10 cellular contexts compared by ENCODE assay signal in genomic region chr5:56126487-56127179, GRCh38.
A peak's percentile ranks its signal among the peaks of the same experiment; 100 is the strongest.
DNase-seq lines count a peak whose midpoint lies in the region; ATAC-seq and TF ChIP-seq lines count a peak whose summit lies in the region.
"Had no signal": no experiment of that assay in that cellular context is flagged by ENCODE, and none has a peak within 500 bp of the region (broad histone marks: within the 10 kb centered on the region; RNA-seq: fewer than 3 reads in every experiment).

No MANE protein-coding gene starts in this region.

- peaks cover 53% of the 10 kb centered on the region for H3K36me3 Mint-ChIP-seq in CD4-positive, alpha-beta T cell (ENCODE audit: low read depth)
- H3K36me3 Mint-ChIP-seq: activated CD8-positive, alpha-beta memory T cell treated with anti-CD3 and anti-CD28 coated beads, Interleukin-2, amount 10 ng/mL, durations not matched to agents 7 days and 5 days had no signal

- H3K27ac ChIP-seq in CD4-positive, alpha-beta T cell (ENCODE audit: low read depth, low read length) = peak overlapping the region; percentile 64
- H3K27ac ChIP-seq: breast epithelium had no signal

- H3K27ac Mint-ChIP-seq in CD4-positive, alpha-beta T cell = peak overlapping the region; percentile 91
- H3K27ac Mint-ChIP-seq: activated CD8-positive, alpha-beta memory T cell treated with anti-CD3 and anti-CD28 coated beads, Interleukin-2, amount 10 ng/mL, durations not matched to agents 7 days and 5 days had no signal

- H3K4me1 Mint-ChIP-seq in CD4-positive, alpha-beta T cell (ENCODE audit: low read depth) = peaks cover 70% of the 10 kb centered on the region

- peak overlapping the region; percentile 70 for H3K4me3 Mint-ChIP-seq in CD4-positive, alpha-beta T cell
- H3K4me3 Mint-ChIP-seq: activated CD8-positive, alpha-beta memory T cell treated with anti-CD3 and anti-CD28 coated beads, Interleukin-2, amount 10 ng/mL, durations not matched to agents 7 days and 5 days had no signal

- no peaks in the 10 kb centered on the region for H3K27me3 ChIP-seq in CD4-positive, alpha-beta T cell (ENCODE audit: control insufficient read depth, insufficient read depth, low read length)
- H3K27me3 ChIP-seq: breast epithelium had no signal

- TF ChIP-seq CTCF in CD4-positive, alpha-beta T cell (IDR thresholded peaks at IDR 0.05) = no peak

- CTCF ChIA-PET in CD4-positive, alpha-beta T cell (lab: Charles Lee) = interaction anchor here (0.8 to 1.4 kb wide), 3 partner anchors 13 to 24 kb away, joined by 3 to 6 read pairs (median 3); no protein-coding TSS in a partner anchor

- DNase-seq in CD4-positive, alpha-beta T cell = peak in 1 of 10 experiments; percentile 10
- DNase-seq in M059J (ENCODE audit: low read depth) = peak; percentile 59
- peak; percentile 24 for DNase-seq in activated naive CD4-positive, alpha-beta T cell treated with anti-CD3 and anti-CD28 coated beads, Interleukin-2, amount 50 U/mL, for 16 hours
- DNase-seq in glomerular visceral epithelial cell (ENCODE audit: extremely low spot score) = peak; percentile 16
- no peak for DNase-seq in H4 (ENCODE audit: low spot score)
- no peak for DNase-seq in NCI-H2196 (lab: John Stamatoyannopoulos, UW; ENCODE audit: unreplicated experiment)
- no peak for DNase-seq in HuH-7 (ENCODE audit: low spot score)
- DNase-seq: activated CD8-positive, alpha-beta memory T cell treated with anti-CD3 and anti-CD28 coated beads, Interleukin-2, amount 10 ng/mL, durations not matched to agents 7 days and 5 days had no signal

- POLR2A ChIA-PET in CD4-positive, alpha-beta T cell (lab: Charles Lee) = interaction anchor here (0.8 to 3.4 kb wide), 16 partner anchors 13 to 138 kb away, joined by 3 to 18 read pairs (median 6); partner anchors contain the start of gene IL6ST

- ATAC-seq in CD4-positive, alpha-beta T cell (ENCODE audit: poor library complexity) = peak; percentile 54
- no peak for ATAC-seq in HG03025 (IDR thresholded peaks at IDR 0.05; ENCODE audit: low FRiP score, unreplicated experiment)
- ATAC-seq: activated CD8-positive, alpha-beta memory T cell treated with anti-CD3 and anti-CD28 coated beads, Interleukin-2, amount 10 ng/mL, durations not matched to agents 7 days and 5 days had no signal

- no peaks in the 10 kb centered on the region for H3K9me3 ChIP-seq in CD4-positive, alpha-beta T cell (ENCODE audit: control insufficient read depth, low read length)
- H3K9me3 ChIP-seq: breast epithelium had no signal

- peaks cover 4% of the 10 kb centered on the region for H3K9me3 Mint-ChIP-seq in CD4-positive, alpha-beta T cell

- H3K27me3 Mint-ChIP-seq in CD4-positive, alpha-beta T cell = no peaks in the 10 kb centered on the region

- intact Hi-C loops in CD4-positive, alpha-beta T cell (cut with DNase I, micrococcal nuclease) = no loop called here

Comparison
In these comparisons a context has a peak if more than half of its experiments do, and no peak if none do; other contexts are left out.
1. DNase-seq: peak in M059J (single experiment), activated naive CD4-positive, alpha-beta T cell treated with anti-CD3 and anti-CD28 coated beads, Interleukin-2, amount 50 U/mL, for 16 hours (single experiment) and glomerular visceral epithelial cell (single experiment); none in H4 (single experiment), NCI-H2196 (single experiment) and HuH-7 (single experiment).